Comparison of ENCODE assay signal across 8 cellular contexts in genomic region chr1:151613275-151613867, GRCh38. TPM values are rescaled to one million over a fixed set of nuclear protein-coding genes. Genes with fewer than 3 reads are reported as not detected.
DNase-seq lines count a peak whose midpoint lies in the region; ATAC-seq and TF ChIP-seq lines count a peak whose summit lies in the region.

No MANE protein-coding gene starts in this region.

- H3K4me3 ChIP-seq in heart left ventricle (peak overlapping the region; percentile 56 to 100 (median 89)), astrocyte of the spinal cord (ENCODE audit: low read depth, low read length) (peak overlapping the region; percentile 82), lung (peak overlapping the region; percentile 98), uterus (peak overlapping the region; percentile 94 to 98)

- no peaks in the 10 kb centered on the region for H3K9me3 ChIP-seq in heart left ventricle
- H3K9me3 ChIP-seq in lung (ENCODE audit: control insufficient read depth in 2 of 2, insufficient read depth in 1 of 2, low read length in 1 of 2), result no peaks in the 10 kb centered on the region
- no peaks in the 10 kb centered on the region for H3K9me3 ChIP-seq in uterus

- 54 to 59% (median 55%) methylated on average over 13 of the region's 13 CpGs for WGBS in heart left ventricle, 4 donors
- 50 to 62% methylated on average over 13 of the region's 13 CpGs for WGBS in lung, 2 donors

- TF ChIP-seq CTCF in heart left ventricle (IDR thresholded peaks at IDR 0.05) (no peak), astrocyte of the spinal cord (IDR thresholded peaks at IDR 0.05; ENCODE audit: low read depth, low read length) (no peak), lung (IDR thresholded peaks at IDR 0.05; ENCODE audit: control extremely low read depth, extremely low read depth) (no peak), uterus (IDR thresholded peaks at IDR 0.05) (no peak)

- intact Hi-C loops in heart left ventricle (cut with DNase I), result loop anchor here in 1 of 10 donors (5.0 kb wide), 1 partner anchor 114 kb away; no protein-coding TSS in a partner anchor
- intact Hi-C loops in Right ventricle myocardium superior (cut with DNase I), result no loop called here
- intact Hi-C loops in uterus (cut with DNase I; ENCODE audit: low total_unique reads), result no loop called here

- no peaks in the 10 kb centered on the region for H3K27me3 ChIP-seq in heart left ventricle
- no peaks in the 10 kb centered on the region for H3K27me3 ChIP-seq in lung (ENCODE audit: control insufficient read depth, insufficient read depth)
- no peaks in the 10 kb centered on the region for H3K27me3 ChIP-seq in uterus

- H3K4me1 ChIP-seq in heart left ventricle (peaks cover 0 to 50% (median 10%) of the 10 kb centered on the region in 12 donors), lung (ENCODE audit: control insufficient read depth in 2 of 2, insufficient read depth in 2 of 2, low read length in 2 of 2) (peaks cover 0 to 4% of the 10 kb centered on the region in 2 donors), uterus (peaks cover 0 to 4% of the 10 kb centered on the region in 2 donors)

- peaks cover 0 to 6% (median 0%) of the 10 kb centered on the region in 9 donors for H3K36me3 ChIP-seq in heart left ventricle
- peaks cover 0 to 1% of the 10 kb centered on the region in 2 donors for H3K36me3 ChIP-seq in lung (ENCODE audit: control insufficient read depth in 2 of 2, insufficient read depth in 2 of 2, low read length in 2 of 2)
- H3K36me3 ChIP-seq in uterus, result no peaks in the 10 kb centered on the region

- DNase-seq in heart left ventricle (no peak), Right ventricle myocardium superior (no peak), astrocyte of the spinal cord (ENCODE audit: low read depth, low spot score) (no peak), lung (ENCODE audit: low spot score) (no peak), uterus (peak in 1 of 2 donors; percentile 23), hepatic stellate cell (ENCODE audit: low spot score) (no peak)

- no peak for TF ChIP-seq POLR2A in heart left ventricle (IDR thresholded peaks at IDR 0.05)
- no peak for TF ChIP-seq POLR2A in uterus (IDR thresholded peaks at IDR 0.05)

- peak overlapping the region in 5 of 12 donors; percentile 91 to 97 (median 95) for H3K27ac ChIP-seq in heart left ventricle
- H3K27ac ChIP-seq in lung (ENCODE audit: low read depth in 1 of 2, low read length in 1 of 2), result peak overlapping the region in 1 of 2 donors; percentile 10
- peak overlapping the region; percentile 92 to 97 for H3K27ac ChIP-seq in uterus

- no peak for ATAC-seq in heart left ventricle
- ATAC-seq in Right ventricle myocardium superior (ENCODE audit: poor library complexity), result no peak
- ATAC-seq in lung (ENCODE audit: insufficient read depth, low FRiP score), result no peak
- no peak for ATAC-seq in HG03520 (IDR thresholded peaks at IDR 0.05; ENCODE audit: unreplicated experiment)
- ATAC-seq in GM21528 (IDR thresholded peaks at IDR 0.05; ENCODE audit: low FRiP score, unreplicated experiment), result no peak

- in situ Hi-C loops in astrocyte of the spinal cord (cut with HindIII; ENCODE audit: low sequenced_read_pairs), result no loop called here

RNA-seq across cellular contexts. Expression of gene SNX27, which starts 1.5 kb away (rescaled TPM):
- total RNA-seq in heart left ventricle (10 to 100 TPM; 21.6 to 39.4 (median 33.2) TPM), Right ventricle myocardium superior (30.4 TPM), lung (10 to 100 TPM; 40.6 to 63.7 TPM), uterus (10 to 100 TPM; 22.3 to 52.7 (median 42.4) TPM)
- polyA plus RNA-seq in heart left ventricle (10 to 100 TPM in 1 of 2 donors, 1 to 10 TPM in 1; 9.6 to 17.6 TPM), lung (10 to 100 TPM; 12.1 to 12.3 TPM)
